12 cellular contexts compared by ENCODE assay signal in the genomic region with DNA sequence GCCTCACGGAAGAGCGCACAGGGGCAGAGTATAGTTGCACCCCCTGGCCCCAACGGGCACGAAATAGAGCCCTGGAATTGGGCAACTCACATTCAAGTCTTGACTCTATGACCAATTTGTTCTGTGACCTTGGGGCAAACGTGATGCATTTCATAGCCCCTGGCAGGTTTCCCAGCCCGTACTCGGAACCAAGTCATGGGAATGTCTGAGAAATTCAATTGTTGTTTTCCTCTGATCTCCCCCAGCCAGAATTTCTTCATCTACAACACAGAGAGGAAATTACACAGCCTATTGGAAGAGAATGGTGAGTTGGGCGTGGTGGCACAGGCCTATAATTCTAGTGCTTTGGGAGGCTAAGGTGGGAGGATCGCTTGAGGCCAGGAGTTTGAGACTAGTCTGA.
"Had no signal": no experiment of that assay in that cellular context is flagged by ENCODE, and none has a peak within 500 bp of the region (broad histone marks: within the 10 kb centered on the region; RNA-seq: fewer than 3 reads in every experiment).

No MANE protein-coding gene starts in this region.

- H3K9me3 ChIP-seq: breast epithelium, psoas muscle, thoracic aorta, uterus had no signal

- H3K4me3 ChIP-seq: breast epithelium, psoas muscle, thoracic aorta, uterus had no signal

- H3K4me1 ChIP-seq: breast epithelium, psoas muscle had no signal

- H3K27me3 ChIP-seq: breast epithelium, uterus had no signal

- DNase-seq: activated CD4-positive, alpha-beta T cell treated with anti-CD3 and anti-CD28 coated beads, Interleukin-2, amount 50 U/mL, for 4 hours; activated T-cell treated with anti-CD3 and anti-CD28 coated beads, Interleukin-2, amount 50 U/mL, for 1 hour; mesenchymal stem cell; psoas muscle; stimulated activated CD4-positive, alpha-beta T cell treated with anti-CD3 and anti-CD28 coated beads, Interleukin-4, amount 100 ng/mL, for 1 hour; stimulated activated CD8-positive, alpha-beta memory T cell treated with anti-CD3 and anti-CD28 coated beads, Interleukin-4, amount 100 ng/mL, for 48 hours; SW 1271; uterus had no signal

- H3K36me3 ChIP-seq: breast epithelium, thoracic aorta, uterus had no signal

- ATAC-seq: activated naive CD4-positive, alpha-beta T cell treated with anti-CD3 and anti-CD28 coated beads, Interleukin-2, amount 50 U/mL, for 72 hours; left lobe of liver; psoas muscle had no signal

- H3K27ac ChIP-seq: breast epithelium, psoas muscle, thoracic aorta, uterus had no signal
